In the genomic region with DNA sequence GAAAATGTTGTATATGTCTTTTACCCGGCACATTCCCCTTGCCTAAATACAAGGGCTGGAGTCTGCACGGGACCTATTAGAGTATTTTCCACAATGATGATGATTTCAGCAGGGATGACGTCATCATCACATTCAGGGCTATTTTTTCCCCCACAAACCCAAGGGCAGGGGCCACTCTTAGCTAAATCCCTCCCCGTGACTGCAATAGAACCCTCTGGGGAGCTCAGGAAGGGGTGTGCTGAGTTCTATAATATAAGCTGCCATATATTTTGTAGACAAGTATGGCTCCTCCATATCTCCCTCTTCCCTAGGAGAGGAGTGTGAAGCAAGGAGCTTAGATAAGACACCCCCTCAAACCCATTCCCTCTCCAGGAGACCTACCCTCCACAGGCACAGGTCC, we compare ENCODE assay signal across 1 cellular context.
TF ChIP-seq lines count a peak whose summit lies in the region.

No MANE protein-coding gene starts in this region.

TF ChIP-seq in HepG2, 621 proteins besides CTCF, POLR2A, EP300 and RAD21:
- TF ChIP-seq, protein P1, sequence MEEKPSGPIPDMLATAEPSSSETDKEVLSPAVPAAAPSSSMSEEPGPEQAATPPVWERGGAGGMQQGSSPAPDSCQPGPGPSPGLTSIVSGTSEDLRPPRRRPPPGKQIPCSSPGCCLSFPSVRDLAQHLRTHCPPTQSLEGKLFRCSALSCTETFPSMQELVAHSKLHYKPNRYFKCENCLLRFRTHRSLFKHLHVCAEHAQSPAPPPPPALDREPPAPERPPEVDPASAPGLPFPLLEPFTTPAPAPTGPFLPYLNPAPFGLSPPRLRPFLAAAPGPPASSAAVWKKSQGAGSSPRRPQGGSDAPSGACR (CRISPR knock-in tag; IDR thresholded peaks at IDR 0.05): no peak
- TF ChIP-seq ZNF766 (CRISPR knock-in tag; IDR thresholded peaks at IDR 0.05; ENCODE audit: borderline replicate concordance): no peak
- peak; percentile 56 for TF ChIP-seq CREB1 (IDR thresholded peaks at IDR 0.05)
- TF ChIP-seq CREB1 (CRISPR knock-in tag; IDR thresholded peaks at IDR 0.05): no peak
- TF ChIP-seq ATF7 (IDR thresholded peaks at IDR 0.05): peak; percentile 86
- no peak for TF ChIP-seq ATF7 (CRISPR knock-in tag; IDR thresholded peaks at IDR 0.05)
- TF ChIP-seq, protein P2, sequence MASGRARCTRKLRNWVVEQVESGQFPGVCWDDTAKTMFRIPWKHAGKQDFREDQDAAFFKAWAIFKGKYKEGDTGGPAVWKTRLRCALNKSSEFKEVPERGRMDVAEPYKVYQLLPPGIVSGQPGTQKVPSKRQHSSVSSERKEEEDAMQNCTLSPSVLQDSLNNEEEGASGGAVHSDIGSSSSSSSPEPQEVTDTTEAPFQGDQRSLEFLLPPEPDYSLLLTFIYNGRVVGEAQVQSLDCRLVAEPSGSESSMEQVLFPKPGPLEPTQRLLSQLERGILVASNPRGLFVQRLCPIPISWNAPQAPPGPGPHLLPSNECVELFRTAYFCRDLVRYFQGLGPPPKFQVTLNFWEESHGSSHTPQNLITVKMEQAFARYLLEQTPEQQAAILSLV (CRISPR knock-in tag; IDR thresholded peaks at IDR 0.05; ENCODE audit: borderline replicate concordance): no peak
